In genomic region chr1:2482588-2482987, GRCh38 we compare ENCODE assay signal across 16 cellular contexts. TPM values are rescaled to one million over a fixed set of nuclear protein-coding genes. Genes with fewer than 3 reads are reported as not detected.
"Had no signal": no experiment of that assay in that cellular context is flagged by ENCODE, and none has a peak within 500 bp of the region (broad histone marks: within the 10 kb centered on the region; RNA-seq: fewer than 3 reads in every experiment).

No MANE protein-coding gene starts in this region.

- H3K36me3 ChIP-seq: ascending aorta, cardiac muscle cell, ovary, transverse colon had no signal

- H3K27ac ChIP-seq: ascending aorta, cardiac muscle cell, esophagus squamous epithelium, ovary, transverse colon had no signal

- H3K27me3 Mint-ChIP-seq: memory B cell had no signal

- H3K9me3 Mint-ChIP-seq: memory B cell, natural killer cell had no signal

- H3K4me3 ChIP-seq: ascending aorta, cardiac muscle cell, esophagus squamous epithelium, ovary, transverse colon had no signal

- H3K4me3 Mint-ChIP-seq: activated CD8-positive, alpha-beta T cell treated with anti-CD3 and anti-CD28 coated beads, Interleukin-2, amount 10 ng/mL, durations not matched to agents 7 days and 5 days; activated T-helper 1 cell treated with anti-CD3 and anti-CD28 coated beads, Interleukin-12 subunit alpha, Interleukin-12 subunit beta, Interleukin-2, Interleukin-4 antibody, amounts not matched to agents 30 ng/mL and 10 ng/mL and 1 ng/mL, durations not matched to agents 14 hours and 24 hours and 36 hours; memory B cell; natural killer cell had no signal

- H3K36me3 Mint-ChIP-seq: natural killer cell had no signal

- DNase-seq: activated CD8-positive, alpha-beta T cell treated with anti-CD3 and anti-CD28 coated beads, Interleukin-2, amount 10 ng/mL, durations not matched to agents 7 days and 5 days; activated naive CD4-positive, alpha-beta T cell; esophagus squamous epithelium; head of caudate nucleus; natural killer cell; ovary; stimulated activated CD4-positive, alpha-beta T cell treated with anti-CD3 and anti-CD28 coated beads, Interleukin-15, amount 100 ng/mL, for 24 hours; stimulated activated CD4-positive, alpha-beta T cell treated with anti-CD3 and anti-CD28 coated beads, Interleukin-4, amount 100 ng/mL, for 4 hours; SW 1271; transverse colon had no signal

- H3K9me3 ChIP-seq: ascending aorta, ovary, transverse colon had no signal

- H3K4me1 ChIP-seq: ascending aorta had no signal

- H3K27ac Mint-ChIP-seq: activated CD8-positive, alpha-beta T cell treated with anti-CD3 and anti-CD28 coated beads, Interleukin-2, amount 10 ng/mL, durations not matched to agents 7 days and 5 days; activated T-helper 1 cell treated with anti-CD3 and anti-CD28 coated beads, Interleukin-12 subunit alpha, Interleukin-12 subunit beta, Interleukin-2, Interleukin-4 antibody, amounts not matched to agents 30 ng/mL and 10 ng/mL and 1 ng/mL, durations not matched to agents 14 hours and 24 hours and 36 hours; memory B cell; natural killer cell had no signal

- H3K27me3 ChIP-seq: ascending aorta, cardiac muscle cell, ovary, transverse colon had no signal

- ATAC-seq: activated CD8-positive, alpha-beta T cell treated with anti-CD3 and anti-CD28 coated beads, Interleukin-2, amount 10 ng/mL, durations not matched to agents 7 days and 5 days; left lobe of liver had no signal

RNA-seq across cellular contexts. Expression of gene PLCH2, which starts 6.5 kb away (rescaled TPM):
- total RNA-seq: ascending aorta had no signal

RNA-seq across cellular contexts. Expression of gene HES5, which starts 47.5 kb away (rescaled TPM):
- total RNA-seq: activated CD8-positive, alpha-beta T cell treated with anti-CD3 and anti-CD28 coated beads, Interleukin-2, amount 10 ng/mL, durations not matched to agents 7 days and 5 days; activated T-helper 1 cell treated with anti-CD3 and anti-CD28 coated beads, Interleukin-12 subunit alpha, Interleukin-12 subunit beta, Interleukin-2, Interleukin-4 antibody, amounts not matched to agents 30 ng/mL and 10 ng/mL and 1 ng/mL, durations not matched to agents 14 hours and 24 hours and 36 hours; ascending aorta; cardiac muscle cell; natural killer cell; renal cortical epithelial cell had no signal
